ENCODE assay signal across 12 cellular contexts in genomic region chr3:169850618-169851017, GRCh38. TPM values are rescaled to one million over a fixed set of nuclear protein-coding genes. Genes with fewer than 3 reads are reported as not detected.
"Had no signal": no experiment of that assay in that cellular context is flagged by ENCODE, and none has a peak within 500 bp of the region (broad histone marks: within the 10 kb centered on the region; RNA-seq: fewer than 3 reads in every experiment).

No MANE protein-coding gene starts in this region.

- ATAC-seq: GM23338, HCT116 had no signal

- H3K9me3 ChIP-seq: HAP-1 had no signal

- H3K9ac ChIP-seq: GM23248 had no signal

- H3K4me2 ChIP-seq: GM23338 had no signal

- H3K4me1 ChIP-seq: HAP-1 had no signal

- DNase-seq: GM23248, GOT3, H7, H9, HCEC 1CT, HFFc6 had no signal

- H3K4me3 ChIP-seq: GM23248, GM23338, HAP-1 had no signal

- FAIRE-seq: H1, H54 had no signal

- H3K27ac ChIP-seq: GM23248 had no signal

- H2AFZ ChIP-seq: GM23248 had no signal

- H3K36me3 ChIP-seq: HAP-1 had no signal

RNA-seq across cellular contexts. Expression of gene LRRC31, which starts 19.1 kb away (rescaled TPM):
- total RNA-seq: GM23248, GM23338, H1, H4, H7, H9, HFFc6 had no signal
- polyA plus RNA-seq: GM23248, GM23338, H1 had no signal

RNA-seq across cellular contexts. Expression of gene LRRIQ4, which starts 37.9 kb away (rescaled TPM):
- total RNA-seq: GM23248, GM23338, H1, H4, H7, H9, HFFc6 had no signal
- polyA plus RNA-seq: GM23248 had no signal
